30 cellular contexts compared by ENCODE assay signal in the genomic region with DNA sequence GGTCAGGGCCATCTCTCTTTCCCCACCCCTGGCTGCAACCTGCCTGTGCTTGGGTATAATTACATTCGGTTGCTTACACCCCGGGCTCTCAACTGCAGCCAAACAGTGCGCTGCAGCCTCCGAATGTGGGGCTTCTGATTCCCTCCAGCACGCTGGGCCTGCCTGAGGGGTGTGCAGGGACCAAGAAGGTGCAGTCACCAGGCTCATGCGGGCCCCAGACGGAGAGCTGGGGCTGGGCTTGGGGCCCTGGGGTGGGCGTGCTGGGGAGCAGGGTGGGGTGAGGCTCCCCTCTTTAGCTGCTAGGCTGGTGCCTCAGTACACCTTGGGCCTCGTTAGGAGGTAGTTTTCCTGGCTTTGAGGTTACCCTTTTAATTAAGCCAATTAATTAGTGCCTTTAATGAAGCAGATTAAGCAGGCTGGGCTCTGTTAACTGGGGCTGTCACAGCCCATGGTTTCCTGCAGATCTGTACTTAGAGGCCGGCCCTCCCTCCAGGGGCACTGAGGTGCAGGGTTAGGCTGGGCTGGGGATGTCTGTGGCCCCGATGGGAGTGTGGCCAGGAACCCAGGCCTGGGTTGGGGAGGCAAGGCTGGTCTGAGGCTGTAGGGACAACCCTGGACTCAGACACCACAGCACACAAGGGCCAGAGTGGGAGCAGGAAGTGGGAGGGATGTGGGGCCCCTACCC. TPM values are rescaled to one million over a fixed set of nuclear protein-coding genes. Genes with fewer than 3 reads are reported as not detected.
"Had no signal": no experiment of that assay in that cellular context is flagged by ENCODE, and none has a peak within 500 bp of the region (broad histone marks: within the 10 kb centered on the region; RNA-seq: fewer than 3 reads in every experiment).

No MANE protein-coding gene starts in this region.

- H3K4me1 ChIP-seq: colonic mucosa, lower lobe of right lung, pancreas, prostate gland, uterus had no signal

- H3K4me3 Mint-ChIP-seq: activated CD4-positive, alpha-beta T cell treated with anti-CD3 and anti-CD28 coated beads, Interleukin-2, amount 10 ng/mL, durations not matched to agents 7 days and 5 days; activated CD8-positive, alpha-beta T cell treated with anti-CD3 and anti-CD28 coated beads for 36 hours; activated naive CD4-positive, alpha-beta T cell treated with anti-CD3 and anti-CD28 coated beads, Interleukin-2, amount 50 U/mL, for 24 hours; activated naive CD8-positive, alpha-beta T cell treated with anti-CD3 and anti-CD28 coated beads, Interleukin-2, amount 50 U/mL, for 24 hours; activated T-cell treated with anti-CD3 and anti-CD28 coated beads, Interleukin-2, amount 50 U/mL, for 4 hours; nephron; stimulated activated effector memory CD8-positive, alpha-beta T cell treated with anti-CD3 and anti-CD28 coated beads, Interleukin-12 subunit alpha, Interleukin-12 subunit beta, amount 100 ng/mL, for 72 hours; stimulated activated naive CD8-positive, alpha-beta T cell treated with anti-CD3 and anti-CD28 coated beads, Interleukin-15, Interleukin-2, amounts not matched to agents 100 ng/mL and 50 ng/mL, for 24 hours; T-helper 17 cell; type B pancreatic cell had no signal

- H3K27ac ChIP-seq: colonic mucosa, gastrocnemius medialis, hepatocyte, lower lobe of right lung, pancreas, prostate gland, uterus had no signal

- H3K4me1 Mint-ChIP-seq: activated CD4-positive, alpha-beta T cell treated with anti-CD3 and anti-CD28 coated beads, Interleukin-2, amount 10 ng/mL, durations not matched to agents 7 days and 5 days; activated naive CD4-positive, alpha-beta T cell treated with anti-CD3 and anti-CD28 coated beads, Interleukin-2, amount 50 U/mL, for 24 hours; activated naive CD8-positive, alpha-beta T cell treated with anti-CD3 and anti-CD28 coated beads, Interleukin-2, amount 50 U/mL, for 24 hours; stimulated activated effector memory CD8-positive, alpha-beta T cell treated with anti-CD3 and anti-CD28 coated beads, Interleukin-12 subunit alpha, Interleukin-12 subunit beta, amount 100 ng/mL, for 72 hours; T-helper 17 cell had no signal

- H3K36me3 ChIP-seq: colonic mucosa, gastrocnemius medialis, lower lobe of right lung, pancreas, prostate gland, sigmoid colon, uterus had no signal

- DNase-seq: activated CD4-positive, alpha-beta T cell treated with anti-CD3 and anti-CD28 coated beads for 1 hour; activated CD4-positive, alpha-beta T cell treated with anti-CD3 and anti-CD28 coated beads, Interleukin-2, amount 10 ng/mL, durations not matched to agents 7 days and 5 days; activated CD8-positive, alpha-beta T cell treated with anti-CD3 and anti-CD28 coated beads for 36 hours; activated naive CD8-positive, alpha-beta T cell treated with anti-CD3 and anti-CD28 coated beads, Interleukin-2, amount 50 U/mL, for 24 hours; activated T-cell treated with anti-CD3 and anti-CD28 coated beads, Interleukin-2, amount 50 U/mL, for 4 hours; colonic mucosa; effector memory CD4-positive, alpha-beta T cell; erythroblast; gastrocnemius medialis; lower lobe of right lung; mucosa of descending colon; retina; sigmoid colon; small intestine; stimulated activated CD4-positive, alpha-beta T cell treated with anti-CD3 and anti-CD28 coated beads, Interleukin-4, amount 100 ng/mL, for 24 hours; T-helper 17 cell; T1000; uterus had no signal

- H3K4me2 ChIP-seq: hepatocyte had no signal

- H3K79me2 ChIP-seq: hepatocyte had no signal

- H3K9me3 ChIP-seq: colonic mucosa, gastrocnemius medialis, lower lobe of right lung, mucosa of descending colon, pancreas, prostate gland, sigmoid colon, uterus had no signal

- H3K36me3 Mint-ChIP-seq: activated naive CD4-positive, alpha-beta T cell treated with anti-CD3 and anti-CD28 coated beads, Interleukin-2, amount 50 U/mL, for 24 hours; stimulated activated effector memory CD8-positive, alpha-beta T cell treated with anti-CD3 and anti-CD28 coated beads, Interleukin-12 subunit alpha, Interleukin-12 subunit beta, amount 100 ng/mL, for 72 hours; type B pancreatic cell had no signal

- H3K27me3 ChIP-seq: colonic mucosa, gastrocnemius medialis, hepatocyte, pancreas, sigmoid colon, uterus had no signal

- H3K4me3 ChIP-seq: colonic mucosa, gastrocnemius medialis, hepatocyte, lower lobe of right lung, mucosa of descending colon, pancreas, prostate gland, sigmoid colon, uterus had no signal

- H3K27me3 Mint-ChIP-seq: activated CD4-positive, alpha-beta T cell treated with anti-CD3 and anti-CD28 coated beads, Interleukin-2, amount 10 ng/mL, durations not matched to agents 7 days and 5 days; activated CD8-positive, alpha-beta T cell treated with anti-CD3 and anti-CD28 coated beads for 36 hours; activated naive CD4-positive, alpha-beta T cell treated with anti-CD3 and anti-CD28 coated beads, Interleukin-2, amount 50 U/mL, for 24 hours; activated naive CD8-positive, alpha-beta T cell treated with anti-CD3 and anti-CD28 coated beads, Interleukin-2, amount 50 U/mL, for 24 hours; stimulated activated naive CD8-positive, alpha-beta T cell treated with anti-CD3 and anti-CD28 coated beads, Interleukin-15, Interleukin-2, amounts not matched to agents 100 ng/mL and 50 ng/mL, for 24 hours; T-helper 17 cell had no signal

- H3K9me3 Mint-ChIP-seq: activated CD4-positive, alpha-beta T cell treated with anti-CD3 and anti-CD28 coated beads, Interleukin-2, amount 10 ng/mL, durations not matched to agents 7 days and 5 days; activated CD8-positive, alpha-beta T cell treated with anti-CD3 and anti-CD28 coated beads for 36 hours; activated naive CD4-positive, alpha-beta T cell treated with anti-CD3 and anti-CD28 coated beads, Interleukin-2, amount 50 U/mL, for 24 hours; activated naive CD8-positive, alpha-beta T cell treated with anti-CD3 and anti-CD28 coated beads, Interleukin-2, amount 50 U/mL, for 24 hours; activated T-cell treated with anti-CD3 and anti-CD28 coated beads, Interleukin-2, amount 50 U/mL, for 4 hours; activated T-helper 2 cell treated with anti-CD3 and anti-CD28 coated beads, Interferon-gamma antibody, Interleukin-2, Interleukin-4, amounts not matched to agents 10 μg/mL and 5 μg/mL and 100 μg/mL, durations not matched to agents 14 hours and 24 hours and 36 hours; nephron; stimulated activated effector memory CD8-positive, alpha-beta T cell treated with anti-CD3 and anti-CD28 coated beads, Interleukin-12 subunit alpha, Interleukin-12 subunit beta, amount 100 ng/mL, for 72 hours; stimulated activated naive CD8-positive, alpha-beta T cell treated with anti-CD3 and anti-CD28 coated beads, Interleukin-15, Interleukin-2, amounts not matched to agents 100 ng/mL and 50 ng/mL, for 24 hours; type B pancreatic cell had no signal

- ATAC-seq: activated CD8-positive, alpha-beta T cell treated with anti-CD3 and anti-CD28 coated beads for 36 hours; activated naive CD8-positive, alpha-beta T cell treated with anti-CD3 and anti-CD28 coated beads, Interleukin-2, amount 50 U/mL, for 24 hours; activated T-cell treated with anti-CD3 and anti-CD28 coated beads, Interleukin-2, amount 50 U/mL, for 4 hours; gastrocnemius medialis; lower lobe of right lung; mucosa of descending colon; pancreas; stimulated activated effector memory CD8-positive, alpha-beta T cell treated with anti-CD3 and anti-CD28 coated beads, Interleukin-12 subunit alpha, Interleukin-12 subunit beta, amount 100 ng/mL, for 72 hours; T-helper 17 cell had no signal

- H3K27ac Mint-ChIP-seq: activated CD4-positive, alpha-beta T cell treated with anti-CD3 and anti-CD28 coated beads, Interleukin-2, amount 10 ng/mL, durations not matched to agents 7 days and 5 days; activated CD8-positive, alpha-beta T cell treated with anti-CD3 and anti-CD28 coated beads for 36 hours; activated naive CD4-positive, alpha-beta T cell treated with anti-CD3 and anti-CD28 coated beads, Interleukin-2, amount 50 U/mL, for 24 hours; activated naive CD8-positive, alpha-beta T cell treated with anti-CD3 and anti-CD28 coated beads, Interleukin-2, amount 50 U/mL, for 24 hours; activated T-helper 2 cell treated with anti-CD3 and anti-CD28 coated beads, Interferon-gamma antibody, Interleukin-2, Interleukin-4, amounts not matched to agents 10 μg/mL and 5 μg/mL and 100 μg/mL, durations not matched to agents 14 hours and 24 hours and 36 hours; stimulated activated naive CD8-positive, alpha-beta T cell treated with anti-CD3 and anti-CD28 coated beads, Interleukin-15, Interleukin-2, amounts not matched to agents 100 ng/mL and 50 ng/mL, for 24 hours; T-helper 17 cell; type B pancreatic cell had no signal

RNA-seq across cellular contexts. Expression of gene FLRT1, which starts 17.3 kb away (rescaled TPM):
- total RNA-seq: activated CD4-positive, alpha-beta T cell treated with anti-CD3 and anti-CD28 coated beads, Interleukin-2, amount 10 ng/mL, durations not matched to agents 7 days and 5 days; activated CD8-positive, alpha-beta T cell treated with anti-CD3 and anti-CD28 coated beads for 36 hours; activated T-cell treated with anti-CD3 and anti-CD28 coated beads, Interleukin-2, amount 50 U/mL, for 4 hours; activated T-helper 2 cell treated with anti-CD3 and anti-CD28 coated beads, Interferon-gamma antibody, Interleukin-2, Interleukin-4, amounts not matched to agents 10 μg/mL and 5 μg/mL and 100 μg/mL, durations not matched to agents 14 hours and 24 hours and 36 hours; dermis microvascular lymphatic vessel endothelial cell; gastrocnemius medialis; lower lobe of right lung; mesenteric fat pad; myocyte; T-helper 17 cell had no signal
